22 cellular contexts compared by ENCODE assay signal in genomic region chr21:37994211-37994610, GRCh38.
"Had no signal": no experiment of that assay in that cellular context is flagged by ENCODE, and none has a peak within 500 bp of the region (broad histone marks: within the 10 kb centered on the region; RNA-seq: fewer than 3 reads in every experiment).

No MANE protein-coding gene starts in this region.

- DNase-seq: activated CD4-positive, alpha-beta T cell treated with anti-CD3 and anti-CD28 coated beads, Interleukin-2, amount 10 ng/mL, durations not matched to agents 24 days and 14 days; activated CD4-positive, alpha-beta T cell treated with anti-CD3 and anti-CD28 coated beads, Interleukin-2, amount 50 U/mL, for 48 hours; activated CD8-positive, alpha-beta memory T cell treated with anti-CD3 and anti-CD28 coated beads for 24 hours; activated effector memory CD4-positive, alpha-beta T cell treated with anti-CD3 and anti-CD28 coated beads, Interleukin-2, amount 50 U/mL, for 16 hours; activated naive CD4-positive, alpha-beta T cell treated with Interleukin-2 at 50 U/mL for 16 hours; activated naive CD8-positive, alpha-beta T cell treated with anti-CD3 and anti-CD28 coated beads, Interleukin-2, amount 50 U/mL, for 24 hours; activated T-cell treated with anti-CD3 and anti-CD28 coated beads, Interleukin-2, amount 50 U/mL, for 4 hours; amniotic stem cell; KG1; MG63; MV-4-11; NCI-H1092 treated with DMSO at 0.1 percent for 48 hours; NCI-H1436; NCI-H1694 treated with DMSO at 0.1 percent for 48 hours; NCI-H2081; NCI-H524; SHP77 treated with DMSO at 0.1 percent for 48 hours had no signal

- H3K27ac ChIP-seq: ascending aorta, cardiac muscle cell had no signal

- H3K4me1 Mint-ChIP-seq: activated CD4-positive, alpha-beta T cell treated with anti-CD3 and anti-CD28 coated beads, Interleukin-2, amount 10 ng/mL, durations not matched to agents 24 days and 14 days; activated naive CD8-positive, alpha-beta T cell treated with anti-CD3 and anti-CD28 coated beads, Interleukin-2, amount 50 U/mL, for 24 hours; brain had no signal

- H3K4me3 Mint-ChIP-seq: activated CD4-positive, alpha-beta T cell treated with anti-CD3 and anti-CD28 coated beads, Interleukin-2, amount 10 ng/mL, durations not matched to agents 24 days and 14 days; activated naive CD8-positive, alpha-beta T cell treated with anti-CD3 and anti-CD28 coated beads, Interleukin-2, amount 50 U/mL, for 24 hours; activated T-cell treated with anti-CD3 and anti-CD28 coated beads, Interleukin-2, amount 50 U/mL, for 4 hours; brain; T-helper 1 cell treated with Interleukin-12 subunit alpha and Interleukin-12 subunit beta and Interleukin-4 antibody, amounts not matched to agents 30 μg/mL and 1 μg/mL, for 36 hours had no signal

- H3K27ac Mint-ChIP-seq: activated CD4-positive, alpha-beta T cell treated with anti-CD3 and anti-CD28 coated beads, Interleukin-2, amount 10 ng/mL, durations not matched to agents 24 days and 14 days; activated naive CD4-positive, alpha-beta T cell treated with anti-CD3 and anti-CD28 coated beads, Interleukin-2, amount 50 U/mL, for 72 hours; activated naive CD8-positive, alpha-beta T cell treated with anti-CD3 and anti-CD28 coated beads, Interleukin-2, amount 50 U/mL, for 24 hours; brain; T-helper 1 cell treated with Interleukin-12 subunit alpha and Interleukin-12 subunit beta and Interleukin-4 antibody, amounts not matched to agents 30 μg/mL and 1 μg/mL, for 36 hours had no signal

- H3K9me3 Mint-ChIP-seq: activated CD4-positive, alpha-beta T cell treated with anti-CD3 and anti-CD28 coated beads, Interleukin-2, amount 10 ng/mL, durations not matched to agents 24 days and 14 days; activated naive CD4-positive, alpha-beta T cell treated with anti-CD3 and anti-CD28 coated beads, Interleukin-2, amount 50 U/mL, for 72 hours; activated naive CD8-positive, alpha-beta T cell treated with anti-CD3 and anti-CD28 coated beads, Interleukin-2, amount 50 U/mL, for 24 hours; activated T-cell treated with anti-CD3 and anti-CD28 coated beads, Interleukin-2, amount 50 U/mL, for 4 hours; T-helper 1 cell treated with Interleukin-12 subunit alpha and Interleukin-12 subunit beta and Interleukin-4 antibody, amounts not matched to agents 30 μg/mL and 1 μg/mL, for 36 hours had no signal

- H3K36me3 Mint-ChIP-seq: activated naive CD4-positive, alpha-beta T cell treated with anti-CD3 and anti-CD28 coated beads, Interleukin-2, amount 50 U/mL, for 72 hours; brain had no signal

- H3K9me3 ChIP-seq: ascending aorta, MG63 had no signal

- H3K4me1 ChIP-seq: ascending aorta had no signal

- H3K4me3 ChIP-seq: ascending aorta, cardiac muscle cell, MG63 had no signal

- H3K36me3 ChIP-seq: ascending aorta, cardiac muscle cell, MG63 had no signal

- H3K27me3 Mint-ChIP-seq: activated CD4-positive, alpha-beta T cell treated with anti-CD3 and anti-CD28 coated beads, Interleukin-2, amount 10 ng/mL, durations not matched to agents 24 days and 14 days; brain had no signal

- H3K27me3 ChIP-seq: ascending aorta, cardiac muscle cell, MG63 had no signal
